In genomic region chr7:44655341-44655740, GRCh38 we compare ENCODE assay signal across 28 cellular contexts. TPM values are rescaled to one million over a fixed set of nuclear protein-coding genes. Genes with fewer than 3 reads are reported as not detected.
A peak's percentile ranks its signal among the peaks of the same experiment; 100 is the strongest.
DNase-seq lines count a peak whose midpoint lies in the region; ATAC-seq, FAIRE-seq and TF ChIP-seq lines count a peak whose summit lies in the region.
"Had no signal": no experiment of that assay in that cellular context is flagged by ENCODE, and none has a peak within 500 bp of the region (broad histone marks: within the 10 kb centered on the region; RNA-seq: fewer than 3 reads in every experiment).

No MANE protein-coding gene starts in this region.

- CTCF ChIA-PET in K562 (lab: Yijun Ruan, JAX; ENCODE audit: low intra/inter-chr PET ratio): no interaction called here

- peaks cover 27 to 36% of the 10 kb centered on the region in 2 donors for H3K36me3 Mint-ChIP-seq in naive B cell

- no peaks in the 10 kb centered on the region for H3K79me2 ChIP-seq in K562 (ENCODE audit: control insufficient read depth, insufficient read depth, low read length)

- no peak overlapping the region for H3K4me2 ChIP-seq in K562 (ENCODE audit: insufficient read depth, low read length)
- H3K4me2 ChIP-seq: BLaER1 treated with 17β-estradiol and CSF1 and Interleukin-3, amounts not matched to agents 10 nM and 100 nM had no signal

- no peak for FAIRE-seq in K562 (lab: Jason Lieb, UNC)
- FAIRE-seq: GM12892 had no signal

- ATAC-seq in right cardiac atrium: peak in 1 of 2 donors; percentile 6
- no peak for ATAC-seq in left cardiac atrium
- peak; percentile 33; the same call in 1 of the 3 replicates for ATAC-seq in K562
- no peak for ATAC-seq in naive B cell (ENCODE audit: low read depth in 2 of 2)
- ATAC-seq: activated T-cell treated with anti-CD3 and anti-CD28 coated beads, Interleukin-2, amount 50 U/mL, for 4 hours; PC-3 had no signal

- H3K4me3 ChIP-seq in right cardiac atrium (ENCODE audit: low read length) (no peak overlapping the region), K562 (no peak overlapping the region)
- H3K4me3 ChIP-seq: BLaER1 treated with 17β-estradiol and CSF1 and Interleukin-3, amounts not matched to agents 10 nM and 100 nM; sigmoid colon; transverse colon had no signal

- DNase-seq in right cardiac atrium (no peak), left cardiac atrium (no peak), K562 (ENCODE audit: extremely low read depth in 1 of 4, low spot score in 3 of 4) (no peak), naive B cell (no peak), GDM1 (lab: John Stamatoyannopoulos, UW) (no peak), kidney glomerular epithelial cell (lab: John Stamatoyannopoulos, UW) (no peak)
- DNase-seq in activated T-cell treated with anti-CD3 and anti-CD28 coated beads, Interleukin-2, amount 50 U/mL, for 48 hours: no peak
- DNase-seq: activated CD4-positive, CD25-positive, alpha-beta regulatory T cell treated with anti-CD3 and anti-CD28 coated beads, Interleukin-2, amount 50 U/mL, for 72 hours; activated CD8-positive, alpha-beta memory T cell treated with anti-CD3 and anti-CD28 coated beads for 24 hours; activated naive CD4-positive, alpha-beta T cell; activated T-cell treated with anti-CD3 and anti-CD28 coated beads, Interleukin-2, amount 50 U/mL, for 4 hours; Caco-2; DMS53; foreskin melanocyte; HCEC 1CT; mammary epithelial cell; NCI-H2029; NCI-H526; PC-3; posterior cingulate gyrus; SHP77; sigmoid colon; stimulated activated CD4-positive, alpha-beta T cell treated with anti-CD3 and anti-CD28 coated beads, Interleukin-12 subunit alpha, Interleukin-12 subunit beta, amount 100 ng/mL, for 4 hours; stimulated activated CD4-positive, alpha-beta T cell treated with anti-CD3 and anti-CD28 coated beads, Interleukin-4, amount 100 ng/mL, for 1 hour; transverse colon had no signal

- no peaks in the 10 kb centered on the region for H3K9me1 ChIP-seq in K562 (ENCODE audit: control insufficient read depth, insufficient read depth, low read length)

- no peaks in the 10 kb centered on the region for H3K27me3 Mint-ChIP-seq in naive B cell

- TF ChIP-seq EP300 in K562 (IDR thresholded peaks at IDR 0.05; ENCODE audit: low read length): no peak

- H4K20me1 ChIP-seq in K562 (replicated peaks; ENCODE audit: control insufficient read depth, insufficient read depth, low read length): no peaks in the 10 kb centered on the region

- in situ Hi-C loops in K562 (cut with MboI): no loop called here

- no peak for TF ChIP-seq POLR2A in K562 (conservative IDR thresholded peaks at IDR 0.05)

- no peak overlapping the region for H3K4me3 Mint-ChIP-seq in naive B cell
- H3K4me3 Mint-ChIP-seq: activated T-cell treated with anti-CD3 and anti-CD28 coated beads, Interleukin-2, amount 50 U/mL, for 4 hours; neural crest cell had no signal

- H3K4me1 ChIP-seq in right cardiac atrium (ENCODE audit: control insufficient read depth, insufficient read depth, low read length) (no peaks in the 10 kb centered on the region), K562 (replicated peaks in 1 of 2; ENCODE audit: control insufficient read depth in 2 of 2, insufficient read depth in 2 of 2, low read length in 2 of 2) (no peaks in the 10 kb centered on the region; a peak in 2 of 5 replicates)
- H3K4me1 ChIP-seq: BLaER1 treated with 17β-estradiol and CSF1 and Interleukin-3, amounts not matched to agents 10 nM and 100 nM; Caco-2; transverse colon had no signal

- H3K9ac ChIP-seq in K562 (ENCODE audit: insufficient read depth in 1 of 2, low read depth in 2 of 2, low read length in 2 of 2): no peak overlapping the region
- H3K9ac ChIP-seq: BLaER1 treated with 17β-estradiol and CSF1 and Interleukin-3, amounts not matched to agents 10 nM and 100 nM had no signal

- POLR2A ChIA-PET in K562 (lab: Yijun Ruan, JAX): interaction anchor here (1.0 kb wide), 1 partner anchor 189 kb away, joined by 4 read pairs; no protein-coding TSS in a partner anchor

- peaks cover 0 to 5% (median 0%) of the 10 kb centered on the region in 3 donors for H3K4me1 Mint-ChIP-seq in naive B cell
- H3K4me1 Mint-ChIP-seq: neural crest cell had no signal

- H3K27me3 ChIP-seq in right cardiac atrium (ENCODE audit: control insufficient read depth, insufficient read depth): no peaks in the 10 kb centered on the region
- no peaks in the 10 kb centered on the region for H3K27me3 ChIP-seq in K562 (ENCODE audit: control insufficient read depth in 2 of 2, insufficient read depth in 2 of 2, low read length in 2 of 2)
- H3K27me3 ChIP-seq: BLaER1 treated with 17β-estradiol and CSF1 and Interleukin-3, amounts not matched to agents 10 nM and 100 nM; sigmoid colon; transverse colon had no signal

- TF ChIP-seq RAD21 in K562 (CRISPR knock-in tag; conservative IDR thresholded peaks at IDR 0.05 in 1 of 2, IDR thresholded peaks at IDR 0.05 in 1 of 2): no peak

- H3K9me3 ChIP-seq in right cardiac atrium (ENCODE audit: control insufficient read depth, low read length): no peaks in the 10 kb centered on the region
- H3K9me3 ChIP-seq in K562 (replicated peaks; ENCODE audit: control insufficient read depth, insufficient read depth, low read depth, low read length): no peaks in the 10 kb centered on the region; the same call in 1 of the 2 replicates
- H3K9me3 ChIP-seq: sigmoid colon, transverse colon had no signal

- no TSS peak for BruUV-seq in K562 (replicated peaks; lab: Mats Ljungman, UMichigan)

- no peak for TF ChIP-seq CTCF in K562 (IDR thresholded peaks at IDR 0.05 in 2 of 3, conservative IDR thresholded peaks at IDR 0.05 in 1 of 3; ENCODE audit: insufficient read depth in 2 of 3, low read depth in 1 of 3, low read length in 3 of 3)

- WGBS in right cardiac atrium: 90% methylated on average over 1 of the region's 1 CpG
- 28% methylated on average over 1 of the region's 1 CpG for WGBS in K562 (ENCODE audit: insufficient coverage, low coverage, missing lambda C conversion rate)

- peak overlapping the region in 4 of 6 donors; percentile 6 to 82 (median 51) for H3K27ac Mint-ChIP-seq in naive B cell

- H3K36me3 ChIP-seq in K562 (ENCODE audit: control insufficient read depth, insufficient read depth, low read length): peaks cover 53% of the 10 kb centered on the region

- intact Hi-C loops in right cardiac atrium (cut with DNase I) (no loop called here), left cardiac atrium (cut with DNase I) (no loop called here), K562 (cut with micrococcal nuclease) (no loop called here)

- H3K9me3 Mint-ChIP-seq in naive B cell: peaks cover 0 to 26% (median 6%) of the 10 kb centered on the region in 7 donors
- H3K9me3 Mint-ChIP-seq: activated T-cell treated with anti-CD3 and anti-CD28 coated beads, Interleukin-2, amount 50 U/mL, for 4 hours had no signal

- H2AFZ ChIP-seq in K562 (ENCODE audit: low read depth, low read length): no peak overlapping the region

- peak overlapping the region; percentile 77 for H3K27ac ChIP-seq in right cardiac atrium (ENCODE audit: low read length)
- H3K27ac ChIP-seq in K562 (ENCODE audit: extremely low read depth, low read depth, low read length): no peak overlapping the region
- H3K27ac ChIP-seq: BLaER1 treated with 17β-estradiol and CSF1 and Interleukin-3, amounts not matched to agents 10 nM and 100 nM; sigmoid colon; transverse colon had no signal

TF ChIP-seq in K562, 482 proteins besides CTCF, POLR2A, EP300 and RAD21:
- TF ChIP-seq ZNF239 (CRISPR knock-in tag; IDR thresholded peaks at IDR 0.05): no peak
- TF ChIP-seq MAX (CRISPR knock-in tag; IDR thresholded peaks at IDR 0.05): no peak
- TF ChIP-seq E2F1 (CRISPR knock-in tag; IDR thresholded peaks at IDR 0.05): no peak
- no peak for TF ChIP-seq MTA3 (IDR thresholded peaks at IDR 0.05; ENCODE audit: borderline replicate concordance)
- no peak for TF ChIP-seq TAF9B (IDR thresholded peaks at IDR 0.05; ENCODE audit: partially characterized antibody)
- TF ChIP-seq ZNF583 (CRISPR knock-in tag; IDR thresholded peaks at IDR 0.05): no peak

RNA-seq across cellular contexts. Expression of gene OGDH, which starts 48.9 kb away (rescaled TPM):
- total RNA-seq in right cardiac atrium (100 to 1,000 TPM; 347 to 406 (median 380) TPM), left cardiac atrium (100 to 1,000 TPM; 343 to 358 TPM), K562 (2014; rRNA removed) (38.6 and 50.0 TPM in 2 replicates), K562 (2014; rRNA removed; fragmentation: Illumina TruSeq; extraction: Trizol) (20.5 and 21.8 TPM in 2 replicates), K562 (2015; rRNA removed; fragmentation: Illumina TruSeq; extraction: Trizol) (19.4 and 20.2 TPM in 2 replicates), K562 (2021) (80.3 and 86.6 TPM in 2 replicates)
- polyA plus RNA-seq in right cardiac atrium (168 TPM), K562 (2011; rRNA removed) (23.5 and 44.6 TPM in 2 replicates), K562 (2014; fragmentation: Illumina TruSeq; extraction: Trizol) (58.8 and 59.1 TPM in 2 replicates), K562 (2014; fragmentation: Nextera tagmentation; extraction: Ambion mirVana) (1 to 10 TPM; 3.1 to 6.3 TPM), K562 (2014; rRNA removed) (31.4 and 31.6 TPM in 2 replicates), naive B cell (ENCODE audit: low read depth in 6 of 6) (10 to 100 TPM in 5 of 6 donors, 1 to 10 TPM in 1; 9.5 to 21.6 (median 20.1) TPM)
- 67.1 and 99.5 TPM in 2 replicates for total RNA-seq in K562 (2011; cell fraction: chromatin; rRNA removed; ENCODE audit: low replicate concordance)
- total RNA-seq in K562 (2011; cell fraction: nucleolus; rRNA removed): 61.5 and 70.1 TPM in 2 replicates
- 49.3 and 64.3 TPM in 2 replicates for total RNA-seq in K562 (2011; cell fraction: nucleoplasm; rRNA removed)
- 44.3 and 54.2 TPM in 2 replicates for polyA plus RNA-seq in K562 (2011; cell fraction: cytosol; rRNA removed)
- polyA plus RNA-seq in K562 (2011; cell fraction: nucleus; rRNA removed): 59.0 and 70.4 TPM in 2 replicates
- 55.7 and 67.9 TPM in 2 replicates for polyA plus RNA-seq in K562 (2012)
- polyA minus RNA-seq in K562 (2011; rRNA and poly(A)+ RNA removed): 66.0 and 68.6 TPM in 2 replicates
- 52.4 and 53.8 TPM in 2 replicates for polyA minus RNA-seq in K562 (2011; cell fraction: cytosol; rRNA and poly(A)+ RNA removed)
- polyA minus RNA-seq in K562 (2011; cell fraction: nucleus; rRNA and poly(A)+ RNA removed): 25.8 and 36.1 TPM in 2 replicates
